ENCODE assay signal across 1 cellular context in genomic region chr11:65121865-65122696, GRCh38.
A peak's percentile ranks its signal among the peaks of the same experiment; 100 is the strongest.
TF ChIP-seq lines count a peak whose summit lies in the region.

FAU (minus strand) TSS chr11:65122134; CDS start chr11:65121813, 321 bp downstream.
MRPL49 (plus strand) TSS chr11:65122321; CDS start chr11:65122347, 26 bp downstream.

TF ChIP-seq in K562, 482 proteins besides CTCF, POLR2A, EP300 and RAD21 (continued from another document and continues in another):
- TF ChIP-seq AFF4 (CRISPR knock-in tag; IDR thresholded peaks at IDR 0.05) = peak; percentile 58
- no peak for TF ChIP-seq ZNF644 (tag; IDR thresholded peaks at IDR 0.05; ENCODE audit: low read depth)
- peak; percentile 94 for TF ChIP-seq SUPT5H (IDR thresholded peaks at IDR 0.05)
- 0 out of 2 replicates have a peak, but pooled peaks have one; percentile 19 for TF ChIP-seq DPF2 (IDR thresholded peaks at IDR 0.05)
- 0 out of 2 replicates have a peak, but pooled peaks have one; percentile 14 for TF ChIP-seq PHB2 (IDR thresholded peaks at IDR 0.05; ENCODE audit: low read depth)
- no peak for TF ChIP-seq RBM34 (IDR thresholded peaks at IDR 0.05; ENCODE audit: borderline replicate concordance, insufficient read depth, low read length)
- peak; percentile 93 for TF ChIP-seq GMEB1 (CRISPR knock-in tag; IDR thresholded peaks at IDR 0.05)
- peak; percentile 53 for TF ChIP-seq SAP30 (IDR thresholded peaks at IDR 0.05; ENCODE audit: borderline replicate concordance, insufficient read depth, low read depth, low read length, poor library complexity, severe bottlenecking)
- TF ChIP-seq ZNF449 (CRISPR knock-in tag; IDR thresholded peaks at IDR 0.05) = no peak
- peak in 1 of 2 experiments; percentile 71; a peak in 3 of 4 replicates for TF ChIP-seq RCOR1 (IDR thresholded peaks at IDR 0.05; ENCODE audit: borderline replicate concordance in 1 of 2, low read depth in 2 of 2, low read length in 2 of 2)
- TF ChIP-seq NEUROD1 (IDR thresholded peaks at IDR 0.05; ENCODE audit: borderline replicate concordance, low read depth, low read length, partially characterized antibody) = peak; percentile 52
- TF ChIP-seq ZKSCAN1 (IDR thresholded peaks at IDR 0.05; ENCODE audit: low read depth, low read length) = peak; percentile 31; the same call in 1 of the 2 replicates
- TF ChIP-seq PHB (CRISPR knock-in tag; IDR thresholded peaks at IDR 0.05) = no peak
- peak; percentile 58; the same call in 1 of the 2 replicates for TF ChIP-seq ZBTB7A (IDR thresholded peaks at IDR 0.05; ENCODE audit: borderline replicate concordance, control insufficient read depth, low read depth, low read length)
- peak; percentile 99 for TF ChIP-seq POLR2G (IDR thresholded peaks at IDR 0.05; ENCODE audit: low read depth, low read length)
- TF ChIP-seq NELFE (IDR thresholded peaks at IDR 0.05; ENCODE audit: insufficient read depth, insufficient read length) = peak; percentile 43
- TF ChIP-seq FIP1L1 (IDR thresholded peaks at IDR 0.05; ENCODE audit: low read depth, low read length, poor library complexity, severe bottlenecking) = peak; percentile 57
- no peak for TF ChIP-seq ZNF121 (CRISPR knock-in tag; conservative IDR thresholded peaks at IDR 0.05)
- TF ChIP-seq BHLHE40 (IDR thresholded peaks at IDR 0.05; ENCODE audit: low read length) = peak; percentile 83
- peak; percentile 97 for TF ChIP-seq EP400 (IDR thresholded peaks at IDR 0.05)
- TF ChIP-seq ZNF212 (CRISPR knock-in tag; IDR thresholded peaks at IDR 0.05) = no peak
- peak; percentile 65 for TF ChIP-seq E2F1 (CRISPR knock-in tag; IDR thresholded peaks at IDR 0.05)
- TF ChIP-seq KHSRP (IDR thresholded peaks at IDR 0.05) = peak; percentile 83
- peak; percentile 97 for TF ChIP-seq ZFX (CRISPR knock-in tag; IDR thresholded peaks at IDR 0.05)
- TF ChIP-seq HEY1 (CRISPR knock-in tag; IDR thresholded peaks at IDR 0.05; ENCODE audit: borderline replicate concordance) = no peak
- TF ChIP-seq MYC (IDR thresholded peaks at IDR 0.05; ENCODE audit: low read depth, low read length) = peak; percentile 91
- TF ChIP-seq MYC (CRISPR knock-in tag; IDR thresholded peaks at IDR 0.05; ENCODE audit: borderline replicate concordance, low read depth) = no peak; the same call in none of the 2 replicates
- TF ChIP-seq RNF2 (IDR thresholded peaks at IDR 0.05) = peak; percentile 12; the same call in 1 of the 2 replicates
- TF ChIP-seq PRDM10 (IDR thresholded peaks at IDR 0.05; ENCODE audit: partially characterized antibody) = peak; percentile 66
- peak; percentile 86 for TF ChIP-seq HNRNPLL (IDR thresholded peaks at IDR 0.05; ENCODE audit: low read depth, low read length, poor library complexity, severe bottlenecking)
- TF ChIP-seq POLR2AphosphoS5 (IDR thresholded peaks at IDR 0.05; ENCODE audit: control insufficient read depth, insufficient read depth, low read depth, low read length) = peak; percentile 90
- TF ChIP-seq CREM (IDR thresholded peaks at IDR 0.05; ENCODE audit: low read depth) = peak; percentile 99
- peak; percentile 74; the same call in 1 of the 2 replicates for TF ChIP-seq ZNF12 (CRISPR knock-in tag; IDR thresholded peaks at IDR 0.05)
- TF ChIP-seq GTF2E2 (tag; IDR thresholded peaks at IDR 0.05) = peak; percentile 63; the same call in 1 of the 2 replicates
- TF ChIP-seq UBTF (IDR thresholded peaks at IDR 0.05; ENCODE audit: borderline replicate concordance in 1 of 2, low read depth in 2 of 2, low read length in 2 of 2) = 0 out of 4 replicates have a peak, but pooled peaks of 1 of the 2 experiments have one; percentile 74
- peak in 1 of 2 experiments; percentile 29 for TF ChIP-seq E2F6 (IDR thresholded peaks at IDR 0.05; ENCODE audit: borderline replicate concordance in 1 of 2, extremely low read depth in 1 of 2, insufficient read depth in 1 of 2, insufficient read length in 1 of 2, low read depth in 1 of 2, low read length in 1 of 2, poor library complexity in 1 of 2, severe bottlenecking in 1 of 2)
- peak; percentile 37 for TF ChIP-seq HMGN3 (IDR thresholded peaks at IDR 0.05; ENCODE audit: borderline replicate concordance, extremely low read depth, insufficient read length, low read depth, low read length)
- no peak for TF ChIP-seq IRF1 (CRISPR knock-in tag; IDR thresholded peaks at IDR 0.05; ENCODE audit: borderline replicate concordance)
- peak; percentile 56 for TF ChIP-seq ZNF395 (CRISPR knock-in tag; IDR thresholded peaks at IDR 0.05)
- TF ChIP-seq ZSCAN29 (IDR thresholded peaks at IDR 0.05) = no peak
- peak; percentile 88 for TF ChIP-seq KDM5B (IDR thresholded peaks at IDR 0.05; ENCODE audit: insufficient replicate concordance, low read depth, low read length)
- TF ChIP-seq ZBTB17 (CRISPR knock-in tag; IDR thresholded peaks at IDR 0.05) = 0 out of 2 replicates have a peak, but pooled peaks have one; percentile 6
- TF ChIP-seq MAX (CRISPR knock-in tag; IDR thresholded peaks at IDR 0.05) = peak; percentile 67
- 0 out of 2 replicates have a peak, but pooled peaks have one; percentile 6 for TF ChIP-seq NFIC (IDR thresholded peaks at IDR 0.05)
- no peak for TF ChIP-seq SP2 (IDR thresholded peaks at IDR 0.05; ENCODE audit: extremely low read depth, low read depth, low read length, poor library complexity, severe bottlenecking)
